ENCODE assay signal across 1 cellular context in genomic region chr5:29879401-29879800, GRCh38.
TF ChIP-seq lines count a peak whose summit lies in the region.

No MANE protein-coding gene starts in this region.

TF ChIP-seq in GM12878, 131 proteins besides CTCF, POLR2A, EP300 and RAD21:
- TF ChIP-seq, protein P1, sequence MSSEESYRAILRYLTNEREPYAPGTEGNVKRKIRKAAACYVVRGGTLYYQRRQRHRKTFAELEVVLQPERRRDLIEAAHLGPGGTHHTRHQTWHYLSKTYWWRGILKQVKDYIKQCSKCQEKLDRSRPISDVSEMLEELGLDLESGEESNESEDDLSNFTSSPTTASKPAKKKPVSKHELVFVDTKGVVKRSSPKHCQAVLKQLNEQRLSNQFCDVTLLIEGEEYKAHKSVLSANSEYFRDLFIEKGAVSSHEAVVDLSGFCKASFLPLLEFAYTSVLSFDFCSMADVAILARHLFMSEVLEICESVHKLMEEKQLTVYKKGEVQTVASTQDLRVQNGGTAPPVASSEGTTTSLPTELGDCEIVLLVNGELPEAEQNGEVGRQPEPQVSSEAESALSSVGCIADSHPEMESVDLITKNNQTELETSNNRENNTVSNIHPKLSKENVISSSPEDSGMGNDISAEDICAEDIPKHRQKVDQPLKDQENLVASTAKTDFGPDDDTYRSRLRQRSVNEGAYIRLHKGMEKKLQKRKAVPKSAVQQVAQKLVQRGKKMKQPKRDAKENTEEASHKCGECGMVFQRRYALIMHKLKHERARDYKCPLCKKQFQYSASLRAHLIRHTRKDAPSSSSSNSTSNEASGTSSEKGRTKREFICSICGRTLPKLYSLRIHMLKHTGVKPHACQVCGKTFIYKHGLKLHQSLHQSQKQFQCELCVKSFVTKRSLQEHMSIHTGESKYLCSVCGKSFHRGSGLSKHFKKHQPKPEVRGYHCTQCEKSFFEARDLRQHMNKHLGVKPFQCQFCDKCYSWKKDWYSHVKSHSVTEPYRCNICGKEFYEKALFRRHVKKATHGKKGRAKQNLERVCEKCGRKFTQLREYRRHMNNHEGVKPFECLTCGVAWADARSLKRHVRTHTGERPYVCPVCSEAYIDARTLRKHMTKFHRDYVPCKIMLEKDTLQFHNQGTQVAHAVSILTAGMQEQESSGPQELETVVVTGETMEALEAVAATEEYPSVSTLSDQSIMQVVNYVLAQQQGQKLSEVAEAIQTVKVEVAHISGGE (CRISPR knock-in tag; IDR thresholded peaks at IDR 0.05), result 0 out of 2 replicates have a peak, but pooled peaks have one; percentile 15
- no peak for TF ChIP-seq ZNF274 (IDR thresholded peaks at IDR 0.05; ENCODE audit: insufficient read depth, insufficient read length)
